10 cellular contexts compared by ENCODE assay signal in genomic region chr12:69897744-69898143, GRCh38.
DNase-seq lines count a peak whose midpoint lies in the region; ATAC-seq and TF ChIP-seq lines count a peak whose summit lies in the region.
"Had no signal": no experiment of that assay in that cellular context is flagged by ENCODE, and none has a peak within 500 bp of the region (broad histone marks: within the 10 kb centered on the region; RNA-seq: fewer than 3 reads in every experiment).

No MANE protein-coding gene starts in this region.

- no peak overlapping the region for H2AFZ ChIP-seq in IMR-90 (replicated peaks; ENCODE audit: low read length, poor library complexity)

- H3K9me3 ChIP-seq in A673 (ENCODE audit: low read depth, low read length, poor library complexity, severe bottlenecking): no peaks in the 10 kb centered on the region
- no peaks in the 10 kb centered on the region for H3K9me3 ChIP-seq in IMR-90 (ENCODE audit: control insufficient read depth, insufficient read depth, low read length)

- intact Hi-C loops in A673 (cut with micrococcal nuclease; ENCODE audit: unreplicated experiment): loop anchor here (5.0 kb wide), 2 partner anchors 470 to 820 kb away; partner anchors contain the start of gene KCNMB4
- intact Hi-C loops in IMR-90 (cut with micrococcal nuclease): loop anchor here (5.0 kb wide), 1 partner anchor 465 kb away; no protein-coding TSS in a partner anchor
- intact Hi-C loops in natural killer cell (cut with micrococcal nuclease): no loop called here
- intact Hi-C loops in activated T-helper 1 cell treated with anti-CD3 and anti-CD28 coated beads, Interleukin-12 subunit alpha, Interleukin-12 subunit beta, Interleukin-2, Interleukin-4 antibody, amounts not matched to agents 30 ng/mL and 10 ng/mL and 1 ng/mL, durations not matched to agents 14 hours and 24 hours and 36 hours (cut with micrococcal nuclease): no loop called here

- H3K9me3 Mint-ChIP-seq in natural killer cell: no peaks in the 10 kb centered on the region
- no peaks in the 10 kb centered on the region for H3K9me3 Mint-ChIP-seq in activated T-helper 1 cell treated with anti-CD3 and anti-CD28 coated beads, Interleukin-12 subunit alpha, Interleukin-12 subunit beta, Interleukin-2, Interleukin-4 antibody, amounts not matched to agents 30 ng/mL and 10 ng/mL and 1 ng/mL, durations not matched to agents 14 hours and 24 hours and 36 hours

- H3K4ac ChIP-seq in IMR-90 (ENCODE audit: low read depth, low read length): no peak overlapping the region

- H3K36me3 ChIP-seq in A673 (ENCODE audit: insufficient read depth, low read length, poor library complexity, severe bottlenecking) (no peaks in the 10 kb centered on the region), IMR-90 (ENCODE audit: control insufficient read depth, insufficient read depth, low read length) (no peaks in the 10 kb centered on the region)

- H3K27me3 Mint-ChIP-seq in natural killer cell (ENCODE audit: low read depth in 2 of 2): no peaks in the 10 kb centered on the region
- peaks cover 4% of the 10 kb centered on the region for H3K27me3 Mint-ChIP-seq in activated T-helper 1 cell treated with anti-CD3 and anti-CD28 coated beads, Interleukin-12 subunit alpha, Interleukin-12 subunit beta, Interleukin-2, Interleukin-4 antibody, amounts not matched to agents 30 ng/mL and 10 ng/mL and 1 ng/mL, durations not matched to agents 14 hours and 24 hours and 36 hours (ENCODE audit: insufficient read depth)

- H3K27ac ChIP-seq in A673 (ENCODE audit: low read depth, low read length, poor library complexity, severe bottlenecking) (no peak overlapping the region), IMR-90 (ENCODE audit: insufficient read depth, low read length) (no peak overlapping the region)
- H3K27ac ChIP-seq: SK-N-MC had no signal

- no peak for TF ChIP-seq POLR2A in IMR-90 (IDR thresholded peaks at IDR 0.05; ENCODE audit: low read depth, low read length)

- H3K14ac ChIP-seq in IMR-90 (replicated peaks; ENCODE audit: low read depth, low read length): no peak overlapping the region

- no peaks in the 10 kb centered on the region for H3K79me1 ChIP-seq in IMR-90 (ENCODE audit: low read depth in 1 of 2, low read length in 2 of 2)

- no TSS peak for BruUV-seq in A673 (replicated peaks; lab: Mats Ljungman, UMichigan)
- no TSS peak for BruUV-seq in IMR-90 (replicated peaks; lab: Mats Ljungman, UMichigan)

- H3K9ac ChIP-seq in IMR-90 (ENCODE audit: low read depth, low read length): no peak overlapping the region

- DNase-seq in A673 (ENCODE audit: low spot score): peak; percentile 58
- DNase-seq in IMR-90: peak; percentile 88
- DNase-seq in choroid plexus epithelial cell (ENCODE audit: low read depth): peak; percentile 94
- DNase-seq in kidney tubule cell (ENCODE audit: low spot score): peak; percentile 87
- DNase-seq in natural killer cell: no peak
- DNase-seq in NCI-H345 treated with DMSO at 0.1 percent for 48 hours (lab: John Stamatoyannopoulos, UW; ENCODE audit: unreplicated experiment): no peak
- DNase-seq in activated T-helper 1 cell treated with anti-CD3 and anti-CD28 coated beads, Interleukin-12 subunit alpha, Interleukin-12 subunit beta, Interleukin-2, Interleukin-4 antibody, amounts not matched to agents 30 ng/mL and 10 ng/mL and 1 ng/mL, durations not matched to agents 14 hours and 24 hours and 36 hours (ENCODE audit: low spot score): no peak
- no peak for DNase-seq in activated CD8-positive, alpha-beta memory T cell treated with anti-CD3 and anti-CD28 coated beads, Interleukin-2, amount 50 U/mL, for 48 hours

- H3K4me3 ChIP-seq in A673 (ENCODE audit: low read depth, low read length, poor library complexity, severe bottlenecking): no peak overlapping the region
- no peak overlapping the region for H3K4me3 ChIP-seq in IMR-90 (ENCODE audit: insufficient read depth, low read depth, low read length)
- H3K4me3 ChIP-seq in choroid plexus epithelial cell (ENCODE audit: low read depth, low read length): no peak overlapping the region
- H3K4me3 ChIP-seq: SK-N-MC had no signal

- no peak overlapping the region for H4K91ac ChIP-seq in IMR-90 (ENCODE audit: insufficient read depth, low read depth, low read length)

- no peak overlapping the region for H3K23ac ChIP-seq in IMR-90 (ENCODE audit: low read depth, low read length)

- H2AK5ac ChIP-seq in IMR-90 (ENCODE audit: low read depth, low read length): no peak overlapping the region

- in situ Hi-C loops in IMR-90 (cut with MboI; ENCODE audit: low sequenced_read_pairs): no loop called here

- H2BK5ac ChIP-seq in IMR-90 (ENCODE audit: low read depth, low read length, poor library complexity, severe bottlenecking): no peak overlapping the region

- no peak overlapping the region for H3K56ac ChIP-seq in IMR-90 (ENCODE audit: extremely low read depth, insufficient read depth, low read length)

- H3K36me3 Mint-ChIP-seq in natural killer cell: no peaks in the 10 kb centered on the region
- no peaks in the 10 kb centered on the region for H3K36me3 Mint-ChIP-seq in activated T-helper 1 cell treated with anti-CD3 and anti-CD28 coated beads, Interleukin-12 subunit alpha, Interleukin-12 subunit beta, Interleukin-2, Interleukin-4 antibody, amounts not matched to agents 30 ng/mL and 10 ng/mL and 1 ng/mL, durations not matched to agents 14 hours and 24 hours and 36 hours (ENCODE audit: low read depth)

- no peaks in the 10 kb centered on the region for H4K20me1 ChIP-seq in IMR-90 (ENCODE audit: insufficient read depth, low read length)

- H2BK120ac ChIP-seq in IMR-90 (ENCODE audit: low read depth, low read length): no peak overlapping the region

- ATAC-seq in IMR-90 (ENCODE audit: low read depth): peak; percentile 82
- ATAC-seq in natural killer cell: no peak

- H4K8ac ChIP-seq in IMR-90 (ENCODE audit: low read depth in 2 of 2, low read length in 2 of 2): no peak overlapping the region

- dilution Hi-C loops in IMR-90 (cut with HindIII; ENCODE audit: low sequenced_read_pairs, unreplicated experiment): no loop called here

- no peak for TF ChIP-seq RAD21 in IMR-90 (IDR thresholded peaks at IDR 0.05; ENCODE audit: low read length)

- no CpG with 5 or more reads among the region's 1 CpG for WGBS in IMR-90 (ENCODE audit: extremely low coverage in 2 of 2, insufficient read length in 1 of 2), 2 experiments

- H3K4me1 Mint-ChIP-seq in natural killer cell: peaks cover 0 to 5% of the 10 kb centered on the region in 2 donors
- no peaks in the 10 kb centered on the region for H3K4me1 Mint-ChIP-seq in activated T-helper 1 cell treated with anti-CD3 and anti-CD28 coated beads, Interleukin-12 subunit alpha, Interleukin-12 subunit beta, Interleukin-2, Interleukin-4 antibody, amounts not matched to agents 30 ng/mL and 10 ng/mL and 1 ng/mL, durations not matched to agents 14 hours and 24 hours and 36 hours (ENCODE audit: low read depth)

- no peak overlapping the region for H4K5ac ChIP-seq in IMR-90 (ENCODE audit: low read depth, low read length)

- no peak overlapping the region for H2BK20ac ChIP-seq in IMR-90 (ENCODE audit: low read depth, low read length)

- no peak overlapping the region for H3K4me3 Mint-ChIP-seq in natural killer cell
- no peak overlapping the region for H3K4me3 Mint-ChIP-seq in activated T-helper 1 cell treated with anti-CD3 and anti-CD28 coated beads, Interleukin-12 subunit alpha, Interleukin-12 subunit beta, Interleukin-2, Interleukin-4 antibody, amounts not matched to agents 30 ng/mL and 10 ng/mL and 1 ng/mL, durations not matched to agents 14 hours and 24 hours and 36 hours
- H3K4me3 Mint-ChIP-seq: B cell had no signal

- 0 out of 2 replicates have a peak overlapping the region, but pooled peaks have one; percentile 60 for H3K4me2 ChIP-seq in IMR-90 (ENCODE audit: low read depth, low read length)

- no peak overlapping the region for H2BK15ac ChIP-seq in IMR-90 (ENCODE audit: low read depth, low read length)

- no peaks in the 10 kb centered on the region for H3K9me1 ChIP-seq in IMR-90 (ENCODE audit: insufficient read depth, low read length)

- no peak overlapping the region for H3K18ac ChIP-seq in IMR-90 (ENCODE audit: low read depth, low read length)

- POLR2A ChIA-PET in A673 (lab: Charles Lee; ENCODE audit: low non-redundant PET) (no interaction called here), IMR-90 (lab: Charles Lee; ENCODE audit: unreplicated experiment) (no interaction called here)

- CTCF ChIA-PET in A673 (lab: Charles Lee): interaction anchor here (1.6 kb wide), 1 partner anchor 18 kb away, joined by 4 read pairs; no protein-coding TSS in a partner anchor
- CTCF ChIA-PET in IMR-90 (lab: Yijun Ruan, JAX): interaction anchor here (0.5 kb wide), 1 partner anchor 1489 kb away, joined by 3 read pairs; no protein-coding TSS in a partner anchor

- H3K27me3 ChIP-seq in A673 (replicated peaks; ENCODE audit: insufficient read depth, low read depth, low read length, poor library complexity) (peaks cover 3% of the 10 kb centered on the region), IMR-90 (ENCODE audit: control insufficient read depth, insufficient read depth, low read length) (no peaks in the 10 kb centered on the region)

- no peak for TF ChIP-seq CTCF in A673 (conservative IDR thresholded peaks at IDR 0.05; ENCODE audit: low read depth, low read length)
- no peak for TF ChIP-seq CTCF in IMR-90 (conservative IDR thresholded peaks at IDR 0.05; ENCODE audit: low read depth, low read length)
- TF ChIP-seq CTCF in choroid plexus epithelial cell (conservative IDR thresholded peaks at IDR 0.05; ENCODE audit: low read depth, low read length): no peak
- no peak for TF ChIP-seq CTCF in natural killer cell (IDR thresholded peaks at IDR 0.05)

- H3K4me1 ChIP-seq in A673 (ENCODE audit: insufficient read depth, low read length, poor library complexity, severe bottlenecking) (peaks cover 14% of the 10 kb centered on the region), IMR-90 (ENCODE audit: control insufficient read depth, insufficient read depth, low read length) (peaks cover 2% of the 10 kb centered on the region; the same call in 1 of the 2 replicates)

- H3K27ac Mint-ChIP-seq in natural killer cell: no peak overlapping the region
- H3K27ac Mint-ChIP-seq in activated T-helper 1 cell treated with anti-CD3 and anti-CD28 coated beads, Interleukin-12 subunit alpha, Interleukin-12 subunit beta, Interleukin-2, Interleukin-4 antibody, amounts not matched to agents 30 ng/mL and 10 ng/mL and 1 ng/mL, durations not matched to agents 14 hours and 24 hours and 36 hours: no peak overlapping the region
- H3K27ac Mint-ChIP-seq: B cell had no signal

- H2AK9ac ChIP-seq in IMR-90 (replicated peaks; ENCODE audit: low read depth, low read length, poor library complexity): no peak overlapping the region

TF ChIP-seq in IMR-90, 13 proteins besides CTCF, POLR2A, EP300 and RAD21:
- peak; percentile 60; the same call in 1 of the 2 replicates for TF ChIP-seq MAFK (IDR thresholded peaks at IDR 0.05; ENCODE audit: low read depth, low read length)
- no peak for TF ChIP-seq FOS (IDR thresholded peaks at IDR 0.05; ENCODE audit: low read depth, low read length)

Comparison
In these comparisons a context has a peak if more than half of its experiments do, and no peak if none do; other contexts are left out.
1. DNase-seq: peak in A673 (single experiment), IMR-90 (single experiment), choroid plexus epithelial cell (single experiment) and kidney tubule cell (single experiment); none in natural killer cell (single experiment), NCI-H345 treated with DMSO at 0.1 percent for 48 hours (single experiment), activated T-helper 1 cell treated with anti-CD3 and anti-CD28 coated beads, Interleukin-12 subunit alpha, Interleukin-12 subunit beta, Interleukin-2, Interleukin-4 antibody, amounts not matched to agents 30 ng/mL and 10 ng/mL and 1 ng/mL, durations not matched to agents 14 hours and 24 hours and 36 hours (single experiment) and activated CD8-positive, alpha-beta memory T cell treated with anti-CD3 and anti-CD28 coated beads, Interleukin-2, amount 50 U/mL, for 48 hours (single experiment).
2. intact Hi-C loops: an anchor here in A673 (5.0 kb wide) and IMR-90 (5.0 kb wide); none called in natural killer cell and activated T-helper 1 cell treated with anti-CD3 and anti-CD28 coated beads, Interleukin-12 subunit alpha, Interleukin-12 subunit beta, Interleukin-2, Interleukin-4 antibody, amounts not matched to agents 30 ng/mL and 10 ng/mL and 1 ng/mL, durations not matched to agents 14 hours and 24 hours and 36 hours.